ENCODE assay signal across 20 cellular contexts in genomic region chr13:19726611-19727010, GRCh38.
"Had no signal": no experiment of that assay in that cellular context is flagged by ENCODE, and none has a peak within 500 bp of the region (broad histone marks: within the 10 kb centered on the region; RNA-seq: fewer than 3 reads in every experiment).

No MANE protein-coding gene starts in this region.

- H3K4me1 Mint-ChIP-seq: neural crest cell had no signal

- H3K27me3 Mint-ChIP-seq: activated CD4-positive, alpha-beta T cell treated with anti-CD3 and anti-CD28 coated beads, Interleukin-2, amount 10 ng/mL, durations not matched to agents 24 days and 14 days; activated CD8-positive, alpha-beta T cell treated with anti-CD3 and anti-CD28 coated beads for 36 hours; activated T-cell treated with anti-CD3 and anti-CD28 coated beads, Interleukin-2, amount 50 U/mL, for 24 hours; naive B cell; progenitor cell of endocrine pancreas; stimulated activated naive B cell treated with anti-CD40 and anti-IgM and Interleukin-4, amounts not matched to agents 10 μg/mL and 1 μg/mL and 100 μg/mL, for 72 hours had no signal

- H3K27ac Mint-ChIP-seq: activated CD4-positive, alpha-beta T cell treated with anti-CD3 and anti-CD28 coated beads, Interleukin-2, amount 10 ng/mL, durations not matched to agents 24 days and 14 days; activated CD8-positive, alpha-beta T cell treated with anti-CD3 and anti-CD28 coated beads for 36 hours; activated T-cell treated with anti-CD3 and anti-CD28 coated beads, Interleukin-2, amount 50 U/mL, for 24 hours; progenitor cell of endocrine pancreas; stimulated activated naive B cell treated with anti-CD40 and anti-IgM and Interleukin-4, amounts not matched to agents 10 μg/mL and 1 μg/mL and 100 μg/mL, for 72 hours had no signal

- ATAC-seq: activated CD8-positive, alpha-beta T cell treated with anti-CD3 and anti-CD28 coated beads for 36 hours; mucosa of descending colon; stimulated activated naive B cell treated with anti-CD40 and anti-IgM and Interleukin-4, amounts not matched to agents 10 μg/mL and 1 μg/mL and 100 μg/mL, for 72 hours had no signal

- DNase-seq: activated CD4-positive, alpha-beta T cell treated with anti-CD3 and anti-CD28 coated beads, Interleukin-2, amount 10 ng/mL, durations not matched to agents 24 days and 14 days; activated CD8-positive, alpha-beta T cell treated with anti-CD3 and anti-CD28 coated beads for 36 hours; activated effector memory CD4-positive, alpha-beta T cell treated with anti-CD3 and anti-CD28 coated beads, Interleukin-2, amount 50 U/mL, for 16 hours; activated naive CD4-positive, alpha-beta T cell treated with anti-CD3 and anti-CD28 coated beads, Interleukin-2, amount 50 U/mL, for 16 hours; activated T-cell treated with anti-CD3 and anti-CD28 coated beads, Interleukin-2, amount 50 U/mL, for 24 hours; cerebellar nuclear complex; dermis blood vessel endothelial cell; effector memory CD4-positive, alpha-beta T cell; mesenchymal stem cell; mucosa of descending colon; naive B cell; small intestine; stimulated activated CD4-positive, alpha-beta T cell treated with anti-CD3 and anti-CD28 coated beads, Interleukin-15, amount 100 ng/mL, for 24 hours; stimulated activated CD4-positive, alpha-beta T cell treated with anti-CD3 and anti-CD28 coated beads, Interleukin-4, amount 100 ng/mL, for 4 hours; stimulated activated naive B cell treated with anti-CD40 and anti-IgM and Interleukin-4, amounts not matched to agents 10 μg/mL and 1 μg/mL and 100 μg/mL, for 72 hours; T-helper 1 cell; T1000 had no signal

- H3K4me3 ChIP-seq: ascending aorta, mucosa of descending colon had no signal

- H3K9me3 Mint-ChIP-seq: activated CD4-positive, alpha-beta T cell treated with anti-CD3 and anti-CD28 coated beads, Interleukin-2, amount 10 ng/mL, durations not matched to agents 24 days and 14 days; activated CD8-positive, alpha-beta T cell treated with anti-CD3 and anti-CD28 coated beads for 36 hours; activated T-cell treated with anti-CD3 and anti-CD28 coated beads, Interleukin-2, amount 50 U/mL, for 24 hours; naive B cell; neural crest cell; stimulated activated naive B cell treated with anti-CD40 and anti-IgM and Interleukin-4, amounts not matched to agents 10 μg/mL and 1 μg/mL and 100 μg/mL, for 72 hours had no signal

- H3K4me3 Mint-ChIP-seq: activated CD4-positive, alpha-beta T cell treated with anti-CD3 and anti-CD28 coated beads, Interleukin-2, amount 10 ng/mL, durations not matched to agents 24 days and 14 days; activated CD8-positive, alpha-beta T cell treated with anti-CD3 and anti-CD28 coated beads for 36 hours; activated T-cell treated with anti-CD3 and anti-CD28 coated beads, Interleukin-2, amount 50 U/mL, for 24 hours; naive B cell; neural crest cell; stimulated activated naive B cell treated with anti-CD40 and anti-IgM and Interleukin-4, amounts not matched to agents 10 μg/mL and 1 μg/mL and 100 μg/mL, for 72 hours had no signal
